Comparison of ENCODE assay signal across 8 cellular contexts in genomic region chr3:122382888-122383666, GRCh38. TPM values are rescaled to one million over a fixed set of nuclear protein-coding genes. Genes with fewer than 3 reads are reported as not detected.
DNase-seq lines count a peak whose midpoint lies in the region; FAIRE-seq and TF ChIP-seq lines count a peak whose summit lies in the region.

MIX23 (minus strand) TSS chr3:122383231; CDS start chr3:122383224, 7 bp downstream.

- peak within 1 kb of the TSS; percentile 96 for H3K27ac Mint-ChIP-seq in neural crest cell (ENCODE audit: unreplicated experiment)

- H3K4me3 ChIP-seq in SJSA1 (peak within 1 kb of the TSS; percentile 64), foreskin fibroblast (ENCODE audit: low read depth in 1 of 2, low read length in 2 of 2) (peak within 1 kb of the TSS; percentile 86 to 87), stomach smooth muscle (ENCODE audit: low read length in 2 of 2) (peak within 1 kb of the TSS; percentile 89 to 94)

- no peaks in the 10 kb centered on the region for H3K9me3 ChIP-seq in SJSA1 (replicated peaks)
- no peaks in the 10 kb centered on the region for H3K9me3 ChIP-seq in stomach smooth muscle (ENCODE audit: control insufficient read depth in 2 of 2, low read length in 2 of 2)

- H3K36me3 Mint-ChIP-seq in neural crest cell (ENCODE audit: low read depth) = no peaks in the 10 kb centered on the region

- H3K36me3 ChIP-seq in SJSA1 (peaks cover 3% of the 10 kb centered on the region; the same call in 1 of the 2 replicates), stomach smooth muscle (ENCODE audit: control insufficient read depth in 2 of 2, insufficient read depth in 2 of 2, low read length in 2 of 2) (peaks cover 0 to 4% of the 10 kb centered on the region in 2 donors)

- peaks cover 31% of the 10 kb centered on the region for H3K4me1 Mint-ChIP-seq in neural crest cell

- H3K27me3 ChIP-seq in SJSA1 (replicated peaks) (peaks cover 12% of the 10 kb centered on the region), stomach smooth muscle (ENCODE audit: control insufficient read depth in 1 of 2, insufficient read depth in 2 of 2, low read length in 2 of 2) (no peaks in the 10 kb centered on the region)

- H3K9ac ChIP-seq in stomach smooth muscle (ENCODE audit: low read length in 2 of 2) = peak within 1 kb of the TSS; percentile 88 to 91

- no peaks in the 10 kb centered on the region for H3K27me3 Mint-ChIP-seq in neural crest cell (ENCODE audit: low read depth)

- H3K9me3 Mint-ChIP-seq in neural crest cell = no peaks in the 10 kb centered on the region

- peak; percentile 88 for FAIRE-seq in H54 (lab: Jason Lieb, UNC)

- TF ChIP-seq POLR2A in H54 (IDR thresholded peaks at IDR 0.05; ENCODE audit: low read depth, low read length) = peak; percentile 60

- H3K27ac ChIP-seq in SJSA1 (peak within 1 kb of the TSS; percentile 40), stomach smooth muscle (ENCODE audit: low read length) (peak within 1 kb of the TSS; percentile 85)

- H3K4me3 Mint-ChIP-seq in neural crest cell = peak within 1 kb of the TSS; percentile 98

- DNase-seq in DMS53 treated with DMSO at 0.1 percent for 48 hours (lab: John Stamatoyannopoulos, UW; ENCODE audit: unreplicated experiment) (peak; percentile 60), H54 (ENCODE audit: insufficient read length, low spot score) (peak; percentile 69), MV-4-11 (lab: John Stamatoyannopoulos, UW) (peak; percentile 81), SJSA1 (ENCODE audit: low read depth in 1 of 2, low spot score in 2 of 2) (peak; percentile 84), foreskin fibroblast (peak; percentile 79 to 93), neural crest cell (ENCODE audit: low read depth, low spot score) (peak; percentile 79)
- DNase-seq in activated gamma-delta T cell treated with anti-CD3 and anti-CD28 coated beads, Interleukin-2, amount 50 U/mL, for 16 hours (ENCODE audit: low read depth) = peak; percentile 79

- TF ChIP-seq CTCF in foreskin fibroblast (IDR thresholded peaks at IDR 0.05; ENCODE audit: low read depth, low read length) = no peak
- no peak for TF ChIP-seq CTCF in neural crest cell (conservative IDR thresholded peaks at IDR 0.05)

- H3K4me1 ChIP-seq in SJSA1 (replicated peaks) (peaks cover 11% of the 10 kb centered on the region), stomach smooth muscle (ENCODE audit: control insufficient read depth, insufficient read depth, low read length) (peaks cover 5% of the 10 kb centered on the region)

RNA-seq across cellular contexts. Expression of gene MIX23, which starts in this region (rescaled TPM):
- total RNA-seq in SJSA1 (2014; rRNA removed; shearing (Covaris generic)) = 29.3 and 65.3 TPM in 2 replicates
- 52.5 and 60.1 TPM in 2 replicates for total RNA-seq in neural crest cell

Comparison
In these comparisons a context has a peak if more than half of its experiments do, and no peak if none do; other contexts are left out.
1. Peak in every context shown above with its lines: DNase-seq, H3K4me3 ChIP-seq and H3K27ac ChIP-seq.